Comparison of ENCODE assay signal across 8 cellular contexts in the genomic region with DNA sequence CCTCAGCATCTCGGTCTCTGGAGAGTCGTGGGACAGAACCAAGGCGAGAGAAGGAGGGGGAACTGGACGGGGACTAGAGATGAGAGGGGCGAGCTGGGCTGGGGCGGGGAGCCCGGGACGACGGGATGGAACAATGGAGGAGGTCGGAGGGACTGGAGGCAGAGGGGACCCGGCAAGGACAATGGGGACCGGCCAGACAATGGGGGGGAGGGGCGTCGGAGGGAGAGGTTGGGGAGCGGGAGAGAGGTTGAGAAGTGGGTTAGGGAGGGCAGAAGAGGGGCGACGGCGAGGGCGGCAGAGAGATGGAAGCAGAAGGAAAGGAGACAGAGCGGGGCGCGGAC. TPM values are rescaled to one million over a fixed set of nuclear protein-coding genes. Genes with fewer than 3 reads are reported as not detected.
DNase-seq lines count a peak whose midpoint lies in the region; ATAC-seq and TF ChIP-seq lines count a peak whose summit lies in the region.

No MANE protein-coding gene starts in this region.

- ATAC-seq in DND-41 (ENCODE audit: insufficient read depth, low read depth) (no peak), HG03354 (IDR thresholded peaks at IDR 0.05; ENCODE audit: poor library complexity, severe bottlenecking, unreplicated experiment) (no peak)

- no peak for TF ChIP-seq CTCF in DND-41 (IDR thresholded peaks at IDR 0.05; ENCODE audit: borderline replicate concordance, extremely low read depth, low read length, poor library complexity, severe bottlenecking)
- no peak for TF ChIP-seq CTCF in Peyer's patch (IDR thresholded peaks at IDR 0.05)
- TF ChIP-seq CTCF in ovary (IDR thresholded peaks at IDR 0.05): no peak

- intact Hi-C loops in ovary (cut with DNase I): loop anchor here (2.0 to 10.0 kb wide), 3 partner anchors 59 to 91 kb away; no protein-coding TSS in a partner anchor

- H3K27ac ChIP-seq in DND-41 (ENCODE audit: low read length) (no peak overlapping the region), Peyer's patch (no peak overlapping the region), esophagus (ENCODE audit: low read depth in 2 of 2, low read length in 1 of 2) (no peak overlapping the region), ovary (no peak overlapping the region)

- peaks cover 16% of the 10 kb centered on the region for H3K4me1 ChIP-seq in DND-41 (ENCODE audit: insufficient read depth, low read length)
- peaks cover 0 to 26% (median 26%) of the 10 kb centered on the region in 4 donors for H3K4me1 ChIP-seq in Peyer's patch
- H3K4me1 ChIP-seq in esophagus (ENCODE audit: control insufficient read depth in 2 of 2, insufficient read depth in 2 of 2, low read length in 1 of 2): peaks cover 6 to 22% of the 10 kb centered on the region in 2 donors
- H3K4me1 ChIP-seq in ovary (ENCODE audit: insufficient read depth): peaks cover 20% of the 10 kb centered on the region

- peak overlapping the region; percentile 7 to 55; a peak in 3 of 4 replicates for H3K4me3 ChIP-seq in DND-41 (ENCODE audit: low read depth in 1 of 2, low read length in 2 of 2)
- H3K4me3 ChIP-seq in Peyer's patch: peak overlapping the region; percentile 48 to 56 (median 54)
- H3K4me3 ChIP-seq in esophagus (ENCODE audit: low read depth in 1 of 2, low read length in 2 of 2): peak overlapping the region; percentile 33 to 41
- peak overlapping the region; percentile 35 for H3K4me3 ChIP-seq in ovary

- DNase-seq in DND-41 (no peak), Peyer's patch (no peak), ovary (no peak), hypothalamus (lab: John Stamatoyannopoulos, UW) (no peak), NCI-H187 (lab: John Stamatoyannopoulos, UW) (no peak), NCI-H1048 (lab: John Stamatoyannopoulos, UW) (no peak)

- no peaks in the 10 kb centered on the region for H3K79me2 ChIP-seq in DND-41 (ENCODE audit: insufficient read depth, low read length)

- WGBS in esophagus, 2 donors: 2 to 3% methylated on average over 22 of the region's 22 CpGs
- 1 to 3% (median 2%) methylated on average over 22 of the region's 22 CpGs for WGBS in ovary, 3 donors

- H3K36me3 ChIP-seq in DND-41 (ENCODE audit: insufficient read depth, low read length) (no peaks in the 10 kb centered on the region), Peyer's patch (no peaks in the 10 kb centered on the region), esophagus (ENCODE audit: control insufficient read depth in 2 of 2, insufficient read depth in 2 of 2, low read length in 1 of 2) (no peaks in the 10 kb centered on the region), ovary (no peaks in the 10 kb centered on the region)

- TF ChIP-seq POLR2A in Peyer's patch (IDR thresholded peaks at IDR 0.05) (no peak), ovary (IDR thresholded peaks at IDR 0.05) (no peak)

- H3K27me3 ChIP-seq in DND-41 (ENCODE audit: insufficient read depth, low read length, poor library complexity): peaks cover 9% of the 10 kb centered on the region
- peaks cover 0 to 29% of the 10 kb centered on the region in 2 donors for H3K27me3 ChIP-seq in Peyer's patch
- H3K27me3 ChIP-seq in esophagus (ENCODE audit: control insufficient read depth in 1 of 2, insufficient read depth in 2 of 2, low read length in 2 of 2): peaks cover 0 to 9% of the 10 kb centered on the region in 2 donors
- peaks cover 10% of the 10 kb centered on the region for H3K27me3 ChIP-seq in ovary

- peaks cover 16% of the 10 kb centered on the region for H4K20me1 ChIP-seq in DND-41 (ENCODE audit: insufficient read depth, low read length)

- H3K9ac ChIP-seq in DND-41 (ENCODE audit: low read depth, low read length): peak overlapping the region; percentile 45; the same call in 1 of the 2 replicates

- no peak for TF ChIP-seq EP300 in ovary (IDR thresholded peaks at IDR 0.05)

- H2AFZ ChIP-seq in DND-41 (ENCODE audit: low read depth, low read length): no peak overlapping the region; the same call in 1 of the 2 replicates

- peak overlapping the region; percentile 88 for H3K4me2 ChIP-seq in DND-41 (ENCODE audit: insufficient read depth, low read length)

- H3K9me3 ChIP-seq in DND-41 (ENCODE audit: insufficient read depth, low read length, severe bottlenecking) (no peaks in the 10 kb centered on the region), Peyer's patch (no peaks in the 10 kb centered on the region), esophagus (ENCODE audit: control insufficient read depth in 2 of 2, insufficient read depth in 1 of 2, low read depth in 1 of 2, low read length in 1 of 2) (no peaks in the 10 kb centered on the region), ovary (no peaks in the 10 kb centered on the region)

RNA-seq across cellular contexts. Expression of gene NGFR, which starts 0.7 kb away (rescaled TPM):
- total RNA-seq in Peyer's patch (1 to 10 TPM in 2 of 4 donors, under 1 TPM in 1, not detected in 1; 0.70 to 1.9 (median 1.5) TPM), ovary (10 to 100 TPM in 1 of 7 donors, 1 to 10 TPM in 5, under 1 TPM in 1; 0.35 to 13.2 (median 3.4) TPM)
- polyA plus RNA-seq in esophagus (1 to 10 TPM; 2.0 to 5.6 TPM), ovary (1 to 10 TPM; 1.8 to 4.1 TPM)
